13 cellular contexts compared by ENCODE assay signal in the genomic region with DNA sequence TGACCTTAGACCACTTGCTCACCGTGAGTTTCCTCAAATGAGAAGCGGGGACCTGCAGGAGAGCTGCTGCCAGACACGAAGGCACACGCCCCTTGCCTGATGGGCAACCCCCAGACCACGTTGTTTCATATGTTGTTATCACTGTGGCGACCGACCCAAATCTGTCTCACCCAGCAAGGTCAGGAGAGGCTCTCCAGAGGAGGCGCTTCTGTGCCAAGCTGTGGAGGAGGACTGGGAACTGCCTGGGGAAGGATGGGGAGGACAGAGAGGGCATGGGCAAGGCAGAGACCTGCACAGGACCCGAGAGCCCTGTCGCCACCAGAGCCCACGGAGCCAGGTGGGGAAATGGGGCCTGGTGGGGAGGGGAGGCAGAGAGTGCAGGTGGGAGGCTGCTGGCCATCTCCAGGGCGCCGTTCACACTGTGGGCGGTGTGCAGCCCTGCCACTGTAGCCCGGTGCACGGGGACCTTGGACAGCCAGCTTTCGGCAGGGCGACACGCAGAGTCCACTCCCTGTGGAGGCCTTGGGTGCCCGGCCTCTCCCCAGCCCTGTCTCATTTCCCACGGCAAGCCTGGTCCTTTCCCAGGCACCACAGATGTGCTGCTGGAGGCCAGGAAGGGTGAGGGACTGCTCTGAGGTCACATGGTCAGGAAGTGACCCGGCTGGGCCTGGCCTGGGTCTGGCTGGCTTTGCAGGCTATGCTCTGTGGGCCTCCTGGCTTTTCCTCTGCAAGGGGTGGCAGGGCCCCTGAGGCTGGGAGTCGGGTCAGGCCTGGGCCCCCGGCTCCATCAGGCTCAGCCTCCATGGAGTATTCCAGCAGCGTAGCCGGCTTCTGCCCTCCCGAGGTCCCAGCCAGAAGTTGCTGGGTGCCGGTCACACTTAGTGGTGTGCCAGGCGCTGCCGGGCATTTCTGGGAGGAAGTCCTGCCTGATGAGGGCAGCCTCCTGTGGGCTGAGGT. TPM values are rescaled to one million over a fixed set of nuclear protein-coding genes. Genes with fewer than 3 reads are reported as not detected.
DNase-seq lines count a peak whose midpoint lies in the region; ATAC-seq and TF ChIP-seq lines count a peak whose summit lies in the region.
"Had no signal": no experiment of that assay in that cellular context is flagged by ENCODE, and none has a peak within 500 bp of the region (broad histone marks: within the 10 kb centered on the region; RNA-seq: fewer than 3 reads in every experiment).

No MANE protein-coding gene starts in this region.

- H3K27me3 Mint-ChIP-seq in neural progenitor cell (ENCODE audit: insufficient read depth, low read depth), result peaks cover 41% of the 10 kb centered on the region

- H3K27me3 ChIP-seq in ascending aorta (no peaks in the 10 kb centered on the region), neural progenitor cell (peaks cover 38% of the 10 kb centered on the region), uterus (no peaks in the 10 kb centered on the region)

- peak overlapping the region; percentile 52 for H3K4me3 Mint-ChIP-seq in neural progenitor cell
- H3K4me3 Mint-ChIP-seq: CD4-positive, alpha-beta memory T cell had no signal

- H3K36me3 Mint-ChIP-seq in neural progenitor cell, result no peaks in the 10 kb centered on the region
- H3K36me3 Mint-ChIP-seq: CD4-positive, alpha-beta memory T cell had no signal

- intact Hi-C loops in ascending aorta (cut with DNase I), result no loop called here
- intact Hi-C loops in Right ventricle myocardium superior (cut with DNase I), result no loop called here
- intact Hi-C loops in uterus (cut with DNase I; ENCODE audit: low total_unique reads), result loop anchor here (10.0 kb wide), 1 partner anchor 132 kb away; no protein-coding TSS in a partner anchor
- intact Hi-C loops in mucosa of descending colon (cut with DNase I, micrococcal nuclease), result no loop called here

- TF ChIP-seq CTCF in ascending aorta (IDR thresholded peaks at IDR 0.05) (no peak), neural progenitor cell (IDR thresholded peaks at IDR 0.05) (no peak), uterus (IDR thresholded peaks at IDR 0.05) (no peak), mucosa of descending colon (IDR thresholded peaks at IDR 0.05) (no peak)

- ATAC-seq in Right ventricle myocardium superior (ENCODE audit: poor library complexity), result peak; percentile 15
- no peak for ATAC-seq in mucosa of descending colon
- ATAC-seq: activated CD4-positive, CD25-positive, alpha-beta regulatory T cell treated with anti-CD3 and anti-CD28 coated beads, Interleukin-2, amount 50 U/mL, for 24 hours had no signal

- H3K4me2 ChIP-seq in neural progenitor cell, result no peak overlapping the region

- no peaks in the 10 kb centered on the region for H3K9me3 ChIP-seq in ascending aorta
- H3K9me3 ChIP-seq in neural progenitor cell (ENCODE audit: low read depth), result no peaks in the 10 kb centered on the region
- no peaks in the 10 kb centered on the region for H3K9me3 ChIP-seq in uterus
- H3K9me3 ChIP-seq in mucosa of descending colon, result no peaks in the 10 kb centered on the region

- DNase-seq in ascending aorta (ENCODE audit: low spot score in 2 of 2) (no peak), Right ventricle myocardium superior (peak; percentile 76), neural progenitor cell (ENCODE audit: low spot score) (no peak), uterus (no peak), HK-2 (ENCODE audit: unreplicated experiment) (no peak), Kasumi-1 (lab: John Stamatoyannopoulos, UW) (no peak), mucosa of descending colon (no peak)
- DNase-seq: activated naive CD4-positive, alpha-beta T cell treated with anti-CD3 and anti-CD28 coated beads, Interleukin-2, amount 50 U/mL, for 16 hours; CD4-positive, alpha-beta memory T cell; NCI-H1930; NCI-H526 treated with DMSO at 0.1 percent for 48 hours had no signal

- H3K4me1 ChIP-seq in ascending aorta, result peaks cover 22 to 32% of the 10 kb centered on the region in 2 donors
- H3K4me1 ChIP-seq in neural progenitor cell, result peaks cover 12% of the 10 kb centered on the region
- peaks cover 4 to 12% of the 10 kb centered on the region in 2 donors for H3K4me1 ChIP-seq in uterus
- no peaks in the 10 kb centered on the region for H3K4me1 ChIP-seq in mucosa of descending colon (ENCODE audit: low read depth)

- no peak overlapping the region for H2AFZ ChIP-seq in neural progenitor cell (replicated peaks)

- no peaks in the 10 kb centered on the region for H4K20me1 ChIP-seq in neural progenitor cell (ENCODE audit: low read depth)

- peak overlapping the region; percentile 95 for H3K27ac Mint-ChIP-seq in neural progenitor cell
- H3K27ac Mint-ChIP-seq: CD4-positive, alpha-beta memory T cell had no signal

- H3K27ac ChIP-seq in ascending aorta (peak overlapping the region; percentile 54 to 60), neural progenitor cell (no peak overlapping the region), uterus (peak overlapping the region; percentile 49 to 72)

- H3K36me3 ChIP-seq in ascending aorta, result no peaks in the 10 kb centered on the region
- no peaks in the 10 kb centered on the region for H3K36me3 ChIP-seq in neural progenitor cell
- no peaks in the 10 kb centered on the region for H3K36me3 ChIP-seq in uterus
- H3K36me3 ChIP-seq in mucosa of descending colon (ENCODE audit: low read depth), result no peaks in the 10 kb centered on the region

- H3K4me3 ChIP-seq in ascending aorta (no peak overlapping the region), neural progenitor cell (no peak overlapping the region), uterus (no peak overlapping the region), mucosa of descending colon (no peak overlapping the region)

- peaks cover 7% of the 10 kb centered on the region for H3F3A ChIP-seq in neural progenitor cell (ENCODE audit: low read depth)

- H3K4me1 Mint-ChIP-seq in neural progenitor cell, result peaks cover 44% of the 10 kb centered on the region
- H3K4me1 Mint-ChIP-seq: CD4-positive, alpha-beta memory T cell had no signal

- no peak for TF ChIP-seq POLR2A in uterus (IDR thresholded peaks at IDR 0.05)

- H3K9ac ChIP-seq in neural progenitor cell, result no peak overlapping the region

- H3K9me3 Mint-ChIP-seq in neural progenitor cell, result peaks cover 2% of the 10 kb centered on the region
- H3K9me3 Mint-ChIP-seq: CD4-positive, alpha-beta memory T cell had no signal

- H3K79me2 ChIP-seq in neural progenitor cell (ENCODE audit: low read depth), result no peaks in the 10 kb centered on the region

RNA-seq across cellular contexts. Expression of a gene that starts 3.2 kb away (rescaled TPM):
- total RNA-seq in ascending aorta (52.6 TPM), Right ventricle myocardium superior (123 TPM), neural progenitor cell (ENCODE audit: low replicate concordance) (1.6 and 2.3 TPM in 2 replicates), uterus (10 to 100 TPM; 22.8 to 65.3 (median 29.5) TPM), mucosa of descending colon (10 to 100 TPM in 1 of 3 donors, 1 to 10 TPM in 2; 2.5 to 18.5 (median 4.2) TPM)
- total RNA-seq: CD4-positive, alpha-beta memory T cell; T-helper 1 cell treated with Interleukin-12 subunit alpha and Interleukin-12 subunit beta and Interleukin-4 antibody, amounts not matched to agents 30 ng/mL and 1 ng/mL, for 36 hours had no signal
